Comparison of ENCODE assay signal across 8 cellular contexts in genomic region chr12:79690606-79691298, GRCh38. TPM values are rescaled to one million over a fixed set of nuclear protein-coding genes. Genes with fewer than 3 reads are reported as not detected.
DNase-seq lines count a peak whose midpoint lies in the region; ATAC-seq and TF ChIP-seq lines count a peak whose summit lies in the region.

A gene with protein sequence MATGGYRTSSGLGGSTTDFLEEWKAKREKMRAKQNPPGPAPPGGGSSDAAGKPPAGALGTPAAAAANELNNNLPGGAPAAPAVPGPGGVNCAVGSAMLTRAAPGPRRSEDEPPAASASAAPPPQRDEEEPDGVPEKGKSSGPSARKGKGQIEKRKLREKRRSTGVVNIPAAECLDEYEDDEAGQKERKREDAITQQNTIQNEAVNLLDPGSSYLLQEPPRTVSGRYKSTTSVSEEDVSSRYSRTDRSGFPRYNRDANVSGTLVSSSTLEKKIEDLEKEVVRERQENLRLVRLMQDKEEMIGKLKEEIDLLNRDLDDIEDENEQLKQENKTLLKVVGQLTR (minus strand): TSS chr12:79690964. CDS start chr12:79690244, 720 bp downstream.

- H3K27ac ChIP-seq in mesodermal cell (ENCODE audit: low read depth, low read length, severe bottlenecking) (peak within 1 kb of the TSS; percentile 94), thymus (ENCODE audit: low read depth) (peak within 1 kb of the TSS; percentile 69)

- ATAC-seq in GM18505 (IDR thresholded peaks at IDR 0.05; ENCODE audit: unreplicated experiment) (peak; percentile 60), HG02852 (IDR thresholded peaks at IDR 0.05; ENCODE audit: unreplicated experiment) (peak; percentile 62)

- H3K36me3 ChIP-seq in mesodermal cell (ENCODE audit: control insufficient read depth, insufficient read depth, low read length) (no peaks in the 10 kb centered on the region), thymus (ENCODE audit: control insufficient read depth, insufficient read depth) (no peaks in the 10 kb centered on the region)

- H3K9me3 ChIP-seq in mesodermal cell (ENCODE audit: control insufficient read depth, low read length) (no peaks in the 10 kb centered on the region), thymus (ENCODE audit: control insufficient read depth) (no peaks in the 10 kb centered on the region)

- no peak for TF ChIP-seq POLR2A in GM18505 (IDR thresholded peaks at IDR 0.05; ENCODE audit: borderline replicate concordance, extremely low read depth, insufficient read depth, insufficient read length)

- WGBS in mesodermal cell (ENCODE audit: insufficient coverage in 2 of 2), 2 experiments: 0% methylated on average over 66 to 67 of the region's 94 CpGs
- under 1% methylated on average over 94 of the region's 94 CpGs for WGBS in thymus

- peaks cover 18% of the 10 kb centered on the region for H3K27me3 ChIP-seq in thymus (ENCODE audit: control insufficient read depth, insufficient read depth)

- in situ Hi-C loops in endometrial microvascular endothelial cells (cut with HindIII; ENCODE audit: inconsistent ontology term, low pct_unique_long_range_greater_than_20kb, low sequenced_read_pairs): loop anchor here (25.0 kb wide), 1 partner anchor 153 kb away; no protein-coding TSS in a partner anchor

- peaks cover 5% of the 10 kb centered on the region for H3K4me1 ChIP-seq in mesodermal cell (ENCODE audit: control insufficient read depth, insufficient read depth, low read length, poor library complexity, severe bottlenecking)
- H3K4me1 ChIP-seq in thymus (ENCODE audit: control insufficient read depth, insufficient read depth, low read length): peaks cover 4% of the 10 kb centered on the region

- peak within 1 kb of the TSS; percentile 81 for H3K4me3 ChIP-seq in mesodermal cell (ENCODE audit: extremely low read depth, insufficient read depth, low read length, poor library complexity, severe bottlenecking)
- peak within 1 kb of the TSS; percentile 82 for H3K4me3 ChIP-seq in thymus (ENCODE audit: low read length)

- DNase-seq in AG08395 (ENCODE audit: low spot score): peak; percentile 57
- peak; percentile 7 for DNase-seq in NCI-H1694 (lab: John Stamatoyannopoulos, UW)
- peak; percentile 82 for DNase-seq in UCSD-AML1 (lab: John Stamatoyannopoulos, UW; ENCODE audit: unreplicated experiment)

RNA-seq across cellular contexts. Expression of the gene that starts here (rescaled TPM):
- total RNA-seq in endometrial microvascular endothelial cells (ENCODE audit: inconsistent ontology term): 49.2 TPM
- polyA plus RNA-seq in mesodermal cell (2013, experiment 1 of 2): 25.0 TPM
- polyA plus RNA-seq in mesodermal cell (2013, experiment 2 of 2): 28.9 TPM
- 38.8 TPM for polyA plus RNA-seq in thymus

Comparison
In these comparisons a context has a peak if more than half of its experiments do, and no peak if none do; other contexts are left out.
1. Peak in every context shown above with its lines: DNase-seq, ATAC-seq, H3K4me3 ChIP-seq and H3K27ac ChIP-seq.
2. DNase-seq: peak in every context shown above with its lines; median percentile 82 in UCSD-AML1; 57 in AG08395; 7 in NCI-H1694.